8 cellular contexts compared by ENCODE assay signal in genomic region chr19:661427-662196, GRCh38. TPM values are rescaled to one million over a fixed set of nuclear protein-coding genes. Genes with fewer than 3 reads are reported as not detected.
A peak's percentile ranks its signal among the peaks of the same experiment; 100 is the strongest.
DNase-seq lines count a peak whose midpoint lies in the region; TF ChIP-seq lines count a peak whose summit lies in the region.

No MANE protein-coding gene starts in this region.

- no peaks in the 10 kb centered on the region for H3K9me3 ChIP-seq in spleen

- no peak for TF ChIP-seq CTCF in GM06990 (IDR thresholded peaks at IDR 0.05; ENCODE audit: insufficient read depth, low read length, poor library complexity, severe bottlenecking)
- peak in 2 of 11 experiments; percentile 6 to 17 for TF ChIP-seq CTCF in spleen (IDR thresholded peaks at IDR 0.05 in 8 of 11, conservative IDR thresholded peaks at IDR 0.05 in 3 of 11)

- peaks cover 59 to 83% (median 73%) of the 10 kb centered on the region in 6 donors for H3K4me1 ChIP-seq in spleen

- TF ChIP-seq POLR2A in spleen (IDR thresholded peaks at IDR 0.05) = no peak

- H3K4me3 ChIP-seq in GM06990 (replicated peaks; ENCODE audit: low read depth, low read length) = peak overlapping the region; percentile 97
- peak overlapping the region; percentile 74 to 100 (median 98) for H3K4me3 ChIP-seq in spleen

- DNase-seq in GM06990 (ENCODE audit: extremely low read depth, insufficient read length) (no peak), NAMALWA (ENCODE audit: low spot score) (peak; percentile 48), glomerular visceral epithelial cell (ENCODE audit: extremely low spot score) (peak; percentile 52), spleen (peak; percentile 90), NCI-H345 (lab: John Stamatoyannopoulos, UW) (no peak), DMS53 (lab: John Stamatoyannopoulos, UW) (no peak), NCI-H2081 (lab: John Stamatoyannopoulos, UW) (no peak)
- DNase-seq in activated T-helper 1 cell treated with anti-CD3 and anti-CD28 coated beads, Interleukin-2, amount 50 U/mL, for 16 hours (ENCODE audit: low read depth in 1 of 2, low spot score in 1 of 2) = peak; percentile 39 to 40

- H3K36me3 ChIP-seq in GM06990 (ENCODE audit: control insufficient read depth, insufficient read depth, low read length) = peaks cover 15% of the 10 kb centered on the region
- H3K36me3 ChIP-seq in spleen = peaks cover 0 to 29% (median 15%) of the 10 kb centered on the region in 6 donors

- H3K27me3 ChIP-seq in GM06990 (replicated peaks; ENCODE audit: control insufficient read depth, insufficient read depth, low read length) (no peaks in the 10 kb centered on the region), spleen (replicated peaks in 1 of 7) (no peaks in the 10 kb centered on the region)

- WGBS in spleen, 5 donors = 2 to 8% (median 3%) methylated on average over 15 to 31 of the region's 31 CpGs

- intact Hi-C loops in spleen (cut with DNase I; ENCODE audit: low total_unique reads) = no loop called here

- peak overlapping the region; percentile 84 to 99 (median 98) for H3K27ac ChIP-seq in spleen

RNA-seq across cellular contexts. Expression of gene RNF126, which starts 1.4 kb away (rescaled TPM):
- 10 to 100 TPM; 49.2 to 95.1 (median 57.7) TPM for total RNA-seq in spleen
- polyA plus RNA-seq in spleen = 10 to 100 TPM; 38.1 to 55.3 (median 45.0) TPM

RNA-seq across cellular contexts. Expression of gene FSTL3, which starts 14.6 kb away (rescaled TPM):
- total RNA-seq in spleen = 10 to 100 TPM; 11.5 to 43.4 (median 16.6) TPM
- 10 to 100 TPM in 2 of 3 donors, 1 to 10 TPM in 1; 5.6 to 31.2 (median 10.9) TPM for polyA plus RNA-seq in spleen

RNA-seq across cellular contexts. Expression of gene FGF22, which starts 21.9 kb away (rescaled TPM):
- total RNA-seq in spleen = under 1 TPM in 2 of 7 donors, not detected in 5; 0.27 to 0.61 TPM
- polyA plus RNA-seq in spleen = under 1 TPM in 2 of 3 donors, not detected in 1; 0.10 to 0.20 TPM

RNA-seq across cellular contexts. Expression of gene POLRMT, which starts 28.3 kb away (rescaled TPM):
- 10 to 100 TPM; 28.6 to 55.6 (median 49.7) TPM for total RNA-seq in spleen
- 100 to 1,000 TPM in 2 of 3 donors, 10 to 100 TPM in 1; 67.8 to 105 (median 102) TPM for polyA plus RNA-seq in spleen

RNA-seq across cellular contexts. Expression of gene PRSS57, which starts 33.6 kb away (rescaled TPM):
- total RNA-seq in spleen = 1 to 10 TPM in 2 of 7 donors, under 1 TPM in 3, not detected in 2; 0.46 to 2.5 (median 0.60) TPM
- polyA plus RNA-seq in spleen = under 1 TPM; 0.24 to 0.70 (median 0.27) TPM

Comparison
In these comparisons a context has a peak if more than half of its experiments do, and no peak if none do; other contexts are left out.
1. DNase-seq: peak in NAMALWA (single experiment), activated T-helper 1 cell treated with anti-CD3 and anti-CD28 coated beads, Interleukin-2, amount 50 U/mL, for 16 hours (2 of 2), glomerular visceral epithelial cell (single experiment) and spleen (single experiment); none in GM06990 (single experiment), NCI-H345 (single experiment), DMS53 (single experiment) and NCI-H2081 (0 of 2).